Comparison of ENCODE assay signal across 14 cellular contexts in genomic region chr6:152295346-152295745, GRCh38.
DNase-seq lines count a peak whose midpoint lies in the region; ATAC-seq and TF ChIP-seq lines count a peak whose summit lies in the region.
"Had no signal": no experiment of that assay in that cellular context is flagged by ENCODE, and none has a peak within 500 bp of the region (broad histone marks: within the 10 kb centered on the region; RNA-seq: fewer than 3 reads in every experiment).

No MANE protein-coding gene starts in this region.

- peaks cover 65% of the 10 kb centered on the region for H3K36me3 Mint-ChIP-seq in CD4-positive, alpha-beta T cell (ENCODE audit: low read depth)
- peaks cover 14 to 60% (median 19%) of the 10 kb centered on the region in 3 donors for H3K36me3 Mint-ChIP-seq in naive thymus-derived CD8-positive, alpha-beta T cell

- H3K27ac Mint-ChIP-seq in CD4-positive, alpha-beta T cell = peak overlapping the region; percentile 6
- peak overlapping the region in 6 of 10 donors; percentile 6 to 65 (median 52) for H3K27ac Mint-ChIP-seq in naive thymus-derived CD8-positive, alpha-beta T cell
- H3K27ac Mint-ChIP-seq: mesothelial cell of epicardium; T-helper 2 cell treated with Interferon-gamma antibody and Interleukin-4, amounts not matched to agents 5 μg/mL and 100 μg/mL, for 36 hours had no signal

- no peaks in the 10 kb centered on the region for H3K9me2 ChIP-seq in Karpas-422 (replicated peaks; ENCODE audit: insufficient read depth, low read length)

- 95% methylated on average over 3 of the region's 3 CpGs for WGBS in right lobe of liver (ENCODE audit: insufficient coverage, low coverage, low lambda C conversion rate, missing lambda C conversion rate)

- TF ChIP-seq CTCF in CD4-positive, alpha-beta T cell (IDR thresholded peaks at IDR 0.05) = no peak
- TF ChIP-seq CTCF in epithelial cell of proximal tubule (conservative IDR thresholded peaks at IDR 0.05; ENCODE audit: low read depth, low read length) = no peak
- TF ChIP-seq CTCF in right lobe of liver (IDR thresholded peaks at IDR 0.05) = no peak

- no peak overlapping the region for H3K27ac ChIP-seq in CD4-positive, alpha-beta T cell (ENCODE audit: low read depth, low read length)
- H3K27ac ChIP-seq in Karpas-422 (ENCODE audit: low read length) = peak overlapping the region; percentile 99
- no peak overlapping the region for H3K27ac ChIP-seq in right lobe of liver

- no peak overlapping the region for H3K4me2 ChIP-seq in Karpas-422 (ENCODE audit: low read depth, low read length, poor library complexity, severe bottlenecking)

- peaks cover 37% of the 10 kb centered on the region for H3K4me1 Mint-ChIP-seq in CD4-positive, alpha-beta T cell (ENCODE audit: low read depth)
- H3K4me1 Mint-ChIP-seq in naive thymus-derived CD8-positive, alpha-beta T cell = peaks cover 27 to 55% (median 43%) of the 10 kb centered on the region in 4 donors
- H3K4me1 Mint-ChIP-seq: mesothelial cell of epicardium had no signal

- intact Hi-C loops in CD4-positive, alpha-beta T cell (cut with DNase I, micrococcal nuclease) = no loop called here
- intact Hi-C loops in right lobe of liver (cut with DNase I) = no loop called here

- peaks cover 50% of the 10 kb centered on the region for H3K36me3 ChIP-seq in Karpas-422 (ENCODE audit: insufficient read depth, low read length)
- H3K36me3 ChIP-seq in right lobe of liver = peaks cover 0 to 29% (median 14%) of the 10 kb centered on the region in 4 donors

- DNase-seq in CD4-positive, alpha-beta T cell = no peak
- no peak for DNase-seq in Karpas-422
- DNase-seq in epithelial cell of proximal tubule (ENCODE audit: low read depth) = peak; percentile 93
- DNase-seq in naive thymus-derived CD8-positive, alpha-beta T cell = no peak
- DNase-seq in right lobe of liver = no peak
- no peak for DNase-seq in NCI-H2227 treated with DMSO at 0.1 percent for 48 hours (lab: John Stamatoyannopoulos, UW)
- DNase-seq in NCI-H345 treated with DMSO at 0.1 percent for 48 hours (lab: John Stamatoyannopoulos, UW; ENCODE audit: unreplicated experiment) = no peak
- DNase-seq in NOMO-1 treated with dmso at 0.1 percent for 144 hours (lab: John Stamatoyannopoulos, UW; ENCODE audit: unreplicated experiment) = no peak
- DNase-seq: activated naive CD4-positive, alpha-beta T cell treated with anti-CD3 and anti-CD28 coated beads, Interleukin-2, amount 50 U/mL, for 16 hours; dorsolateral prefrontal cortex; stimulated activated CD4-positive, alpha-beta T cell treated with anti-CD3 and anti-CD28 coated beads, Interleukin-4, amount 100 ng/mL, for 1 hour; stimulated activated naive CD8-positive, alpha-beta T cell treated with anti-CD3 and anti-CD28 coated beads, Interleukin-15, Interleukin-2, amounts not matched to agents 100 U/mL and 50 U/mL, for 24 hours had no signal

- H3K27me3 Mint-ChIP-seq in CD4-positive, alpha-beta T cell = no peaks in the 10 kb centered on the region
- H3K27me3 Mint-ChIP-seq in naive thymus-derived CD8-positive, alpha-beta T cell = no peaks in the 10 kb centered on the region

- no peaks in the 10 kb centered on the region for H3K9me3 Mint-ChIP-seq in CD4-positive, alpha-beta T cell
- no peaks in the 10 kb centered on the region for H3K9me3 Mint-ChIP-seq in naive thymus-derived CD8-positive, alpha-beta T cell
- H3K9me3 Mint-ChIP-seq: mesothelial cell of epicardium; T-helper 2 cell treated with Interferon-gamma antibody and Interleukin-4, amounts not matched to agents 5 μg/mL and 100 μg/mL, for 36 hours had no signal

- H3K4me3 ChIP-seq in Karpas-422 (ENCODE audit: low read length) (no peak overlapping the region), epithelial cell of proximal tubule (ENCODE audit: low read depth, low read length) (no peak overlapping the region), right lobe of liver (no peak overlapping the region)
- H3K4me3 ChIP-seq: dorsolateral prefrontal cortex had no signal

- no peaks in the 10 kb centered on the region for H3K9me3 ChIP-seq in CD4-positive, alpha-beta T cell (ENCODE audit: control insufficient read depth, low read length)
- H3K9me3 ChIP-seq in Karpas-422 (ENCODE audit: low read length) (no peaks in the 10 kb centered on the region), right lobe of liver (no peaks in the 10 kb centered on the region)

- H2AFZ ChIP-seq in Karpas-422 (ENCODE audit: low read length) = no peak overlapping the region

- H4K20me1 ChIP-seq in Karpas-422 (ENCODE audit: insufficient read depth, low read depth, low read length) = no peaks in the 10 kb centered on the region

- H3K4me3 Mint-ChIP-seq in CD4-positive, alpha-beta T cell = no peak overlapping the region
- no peak overlapping the region for H3K4me3 Mint-ChIP-seq in naive thymus-derived CD8-positive, alpha-beta T cell
- H3K4me3 Mint-ChIP-seq: mesothelial cell of epicardium; T-helper 2 cell treated with Interferon-gamma antibody and Interleukin-4, amounts not matched to agents 5 μg/mL and 100 μg/mL, for 36 hours had no signal

- POLR2A ChIA-PET in CD4-positive, alpha-beta T cell (lab: Charles Lee) = no interaction called here
- POLR2A ChIA-PET in naive thymus-derived CD8-positive, alpha-beta T cell (lab: Charles Lee) = no interaction called here

- no peak for TF ChIP-seq POLR2A in right lobe of liver (IDR thresholded peaks at IDR 0.05)

- H3K27me3 ChIP-seq in CD4-positive, alpha-beta T cell (ENCODE audit: control insufficient read depth, insufficient read depth, low read length) = no peaks in the 10 kb centered on the region
- H3K27me3 ChIP-seq in Karpas-422 (ENCODE audit: low read length) (no peaks in the 10 kb centered on the region), right lobe of liver (no peaks in the 10 kb centered on the region)
- H3K27me3 ChIP-seq: dorsolateral prefrontal cortex had no signal

- H3K79me2 ChIP-seq in Karpas-422 (ENCODE audit: low read length) = peaks cover 62% of the 10 kb centered on the region

- no peak for ATAC-seq in CD4-positive, alpha-beta T cell (ENCODE audit: poor library complexity)
- ATAC-seq in naive thymus-derived CD8-positive, alpha-beta T cell = no peak
- no peak for ATAC-seq in right lobe of liver
- ATAC-seq: stimulated activated naive CD8-positive, alpha-beta T cell treated with anti-CD3 and anti-CD28 coated beads, Interleukin-15, Interleukin-2, amounts not matched to agents 100 U/mL and 50 U/mL, for 24 hours had no signal

- peaks cover 57% of the 10 kb centered on the region for H3K4me1 ChIP-seq in Karpas-422 (ENCODE audit: low read length)
- H3K4me1 ChIP-seq in right lobe of liver = peaks cover 0 to 36% (median 9%) of the 10 kb centered on the region in 4 donors

- H3K9ac ChIP-seq in Karpas-422 (ENCODE audit: low read length) = no peak overlapping the region

- CTCF ChIA-PET in CD4-positive, alpha-beta T cell (lab: Charles Lee) = no interaction called here
